In the genomic region with DNA sequence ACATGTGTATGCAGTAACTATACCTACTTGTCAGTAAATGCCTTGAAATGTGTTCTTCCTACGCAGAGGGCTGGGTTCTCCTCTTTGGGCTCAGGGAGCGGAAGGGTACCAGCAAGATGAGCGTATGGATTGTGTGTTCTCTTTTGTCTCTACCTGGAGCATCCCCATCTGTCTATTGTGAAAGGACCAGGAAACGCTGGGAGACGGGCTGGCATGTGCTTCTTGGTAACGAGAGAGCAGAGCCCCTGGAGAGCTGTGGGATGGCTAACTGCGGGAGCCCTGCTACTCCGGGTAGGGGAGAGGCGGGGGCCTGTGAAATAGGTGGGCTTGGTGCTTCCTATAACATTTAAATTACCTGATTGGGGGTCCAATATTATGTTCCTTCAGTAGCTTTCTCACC, we compare ENCODE assay signal across 10 cellular contexts.
DNase-seq lines count a peak whose midpoint lies in the region; ATAC-seq and TF ChIP-seq lines count a peak whose summit lies in the region.
"Had no signal": no experiment of that assay in that cellular context is flagged by ENCODE, and none has a peak within 500 bp of the region (broad histone marks: within the 10 kb centered on the region; RNA-seq: fewer than 3 reads in every experiment).

No MANE protein-coding gene starts in this region.

- H3K4me1 Mint-ChIP-seq in activated CD8-positive, alpha-beta memory T cell treated with anti-CD3 and anti-CD28 coated beads, Interleukin-2, amount 10 ng/mL, durations not matched to agents 7 days and 5 days, result peaks cover 64% of the 10 kb centered on the region
- H3K4me1 Mint-ChIP-seq in mesothelial cell of epicardium (peaks cover 31% of the 10 kb centered on the region), Caco-2 (ENCODE audit: low read depth, unreplicated experiment) (no peaks in the 10 kb centered on the region)

- POLR2A ChIA-PET in Caco-2 (lab: Charles Lee), result no interaction called here

- H3K4me3 ChIP-seq in upper lobe of left lung (no peak overlapping the region), Caco-2 (ENCODE audit: low read depth, low read length) (no peak overlapping the region)

- intact Hi-C loops in Caco-2 (cut with micrococcal nuclease; ENCODE audit: unreplicated experiment), result no loop called here

- H3K9me3 ChIP-seq in upper lobe of left lung, result no peaks in the 10 kb centered on the region
- no peaks in the 10 kb centered on the region for H3K9me3 ChIP-seq in Caco-2

- TF ChIP-seq CTCF in mesothelial cell of epicardium (IDR thresholded peaks at IDR 0.05; ENCODE audit: unreplicated experiment) (no peak), upper lobe of left lung (IDR thresholded peaks at IDR 0.05) (no peak), Caco-2 (IDR thresholded peaks at IDR 0.05; ENCODE audit: insufficient read depth in 1 of 2, low read depth in 1 of 2, low read length in 1 of 2, severe bottlenecking in 1 of 2, unreplicated experiment in 1 of 2) (no peak)

- H3K27me3 Mint-ChIP-seq in activated CD8-positive, alpha-beta memory T cell treated with anti-CD3 and anti-CD28 coated beads, Interleukin-2, amount 10 ng/mL, durations not matched to agents 7 days and 5 days, result no peaks in the 10 kb centered on the region
- H3K27me3 Mint-ChIP-seq in mesothelial cell of epicardium (ENCODE audit: low read depth) (no peaks in the 10 kb centered on the region), Caco-2 (ENCODE audit: insufficient read depth, unreplicated experiment) (no peaks in the 10 kb centered on the region)
- H3K27me3 Mint-ChIP-seq: activated naive CD4-positive, alpha-beta T cell treated with anti-CD3 and anti-CD28 coated beads, Interleukin-2, amount 10 ng/mL, durations not matched to agents 7 days and 5 days had no signal

- BruUV-seq in Caco-2 (replicated peaks; lab: Mats Ljungman, UMichigan), result no TSS peak

- no peak for DNase-seq in activated CD8-positive, alpha-beta memory T cell treated with anti-CD3 and anti-CD28 coated beads, Interleukin-2, amount 10 ng/mL, durations not matched to agents 7 days and 5 days
- no peak for DNase-seq in activated CD8-positive, alpha-beta memory T cell treated with anti-CD3 and anti-CD28 coated beads for 24 hours
- DNase-seq in caudate nucleus (lab: John Stamatoyannopoulos, UW) (no peak), mesothelial cell of epicardium (ENCODE audit: low spot score in 2 of 2, unreplicated experiment in 2 of 2) (no peak), upper lobe of left lung (no peak), medulla oblongata (ENCODE audit: extremely low spot score) (no peak), Caco-2 (no peak), HuH-7 (ENCODE audit: low spot score) (no peak)
- DNase-seq: activated naive CD4-positive, alpha-beta T cell treated with anti-CD3 and anti-CD28 coated beads, Interleukin-2, amount 10 ng/mL, durations not matched to agents 7 days and 5 days; Karpas-422 had no signal

- H3K27ac Mint-ChIP-seq in activated CD8-positive, alpha-beta memory T cell treated with anti-CD3 and anti-CD28 coated beads, Interleukin-2, amount 10 ng/mL, durations not matched to agents 7 days and 5 days, result peak overlapping the region; percentile 2
- H3K27ac Mint-ChIP-seq in mesothelial cell of epicardium (peak overlapping the region; percentile 89), Caco-2 (ENCODE audit: unreplicated experiment) (no peak overlapping the region)
- H3K27ac Mint-ChIP-seq: activated naive CD4-positive, alpha-beta T cell treated with anti-CD3 and anti-CD28 coated beads, Interleukin-2, amount 10 ng/mL, durations not matched to agents 7 days and 5 days had no signal

- WGBS in upper lobe of left lung, 2 donors, result 83 to 89% methylated on average over 9 of the region's 9 CpGs

- no peak for TF ChIP-seq EP300 in upper lobe of left lung (IDR thresholded peaks at IDR 0.05)

- H3K4me1 ChIP-seq in upper lobe of left lung (peaks cover 8 to 21% (median 13%) of the 10 kb centered on the region in 4 donors), Caco-2 (peaks cover 12% of the 10 kb centered on the region; the same call in 1 of the 2 replicates)

- no peak for TF ChIP-seq POLR2A in upper lobe of left lung (IDR thresholded peaks at IDR 0.05)

- no peak overlapping the region for H3K4me3 Mint-ChIP-seq in activated CD8-positive, alpha-beta memory T cell treated with anti-CD3 and anti-CD28 coated beads, Interleukin-2, amount 10 ng/mL, durations not matched to agents 7 days and 5 days
- H3K4me3 Mint-ChIP-seq in mesothelial cell of epicardium (no peak overlapping the region), Caco-2 (ENCODE audit: unreplicated experiment) (no peak overlapping the region)
- H3K4me3 Mint-ChIP-seq: activated naive CD4-positive, alpha-beta T cell treated with anti-CD3 and anti-CD28 coated beads, Interleukin-2, amount 10 ng/mL, durations not matched to agents 7 days and 5 days had no signal

- H3K27ac ChIP-seq in caudate nucleus (ENCODE audit: low read depth, low read length), result peak overlapping the region; percentile 94
- peak overlapping the region in 3 of 4 donors; percentile 79 to 82 (median 79) for H3K27ac ChIP-seq in upper lobe of left lung

- CTCF ChIA-PET in activated CD8-positive, alpha-beta memory T cell treated with anti-CD3 and anti-CD28 coated beads, Interleukin-2, amount 10 ng/mL, durations not matched to agents 7 days and 5 days (lab: Charles Lee), result interaction anchor here (1.7 kb wide), 1 partner anchor 13 kb away, joined by 5 read pairs; no protein-coding TSS in a partner anchor
- CTCF ChIA-PET in Caco-2 (lab: Charles Lee), result no interaction called here

- H3K9me3 Mint-ChIP-seq in activated CD8-positive, alpha-beta memory T cell treated with anti-CD3 and anti-CD28 coated beads, Interleukin-2, amount 10 ng/mL, durations not matched to agents 7 days and 5 days (ENCODE audit: low read depth), result peaks cover 2% of the 10 kb centered on the region
- H3K9me3 Mint-ChIP-seq in mesothelial cell of epicardium (peaks cover 7% of the 10 kb centered on the region), Caco-2 (ENCODE audit: unreplicated experiment) (no peaks in the 10 kb centered on the region)

- ATAC-seq in activated CD8-positive, alpha-beta memory T cell treated with anti-CD3 and anti-CD28 coated beads, Interleukin-2, amount 10 ng/mL, durations not matched to agents 7 days and 5 days, result no peak
- no peak for ATAC-seq in upper lobe of left lung (ENCODE audit: low FRiP score in 2 of 2)

- H3K27me3 ChIP-seq in upper lobe of left lung (no peaks in the 10 kb centered on the region), Caco-2 (replicated peaks; ENCODE audit: control insufficient read depth, insufficient read depth, low read length) (no peaks in the 10 kb centered on the region)

- no peaks in the 10 kb centered on the region for H3K36me3 ChIP-seq in upper lobe of left lung
- H3K36me3 ChIP-seq in Caco-2 (ENCODE audit: control insufficient read depth, insufficient read depth, low read length), result no peaks in the 10 kb centered on the region

- peaks cover 80% of the 10 kb centered on the region for H3K36me3 Mint-ChIP-seq in activated CD8-positive, alpha-beta memory T cell treated with anti-CD3 and anti-CD28 coated beads, Interleukin-2, amount 10 ng/mL, durations not matched to agents 7 days and 5 days
- H3K36me3 Mint-ChIP-seq in mesothelial cell of epicardium (no peaks in the 10 kb centered on the region), Caco-2 (ENCODE audit: insufficient read depth, unreplicated experiment) (no peaks in the 10 kb centered on the region)
